Comparison of ENCODE assay signal across 1 cellular context in the genomic region with DNA sequence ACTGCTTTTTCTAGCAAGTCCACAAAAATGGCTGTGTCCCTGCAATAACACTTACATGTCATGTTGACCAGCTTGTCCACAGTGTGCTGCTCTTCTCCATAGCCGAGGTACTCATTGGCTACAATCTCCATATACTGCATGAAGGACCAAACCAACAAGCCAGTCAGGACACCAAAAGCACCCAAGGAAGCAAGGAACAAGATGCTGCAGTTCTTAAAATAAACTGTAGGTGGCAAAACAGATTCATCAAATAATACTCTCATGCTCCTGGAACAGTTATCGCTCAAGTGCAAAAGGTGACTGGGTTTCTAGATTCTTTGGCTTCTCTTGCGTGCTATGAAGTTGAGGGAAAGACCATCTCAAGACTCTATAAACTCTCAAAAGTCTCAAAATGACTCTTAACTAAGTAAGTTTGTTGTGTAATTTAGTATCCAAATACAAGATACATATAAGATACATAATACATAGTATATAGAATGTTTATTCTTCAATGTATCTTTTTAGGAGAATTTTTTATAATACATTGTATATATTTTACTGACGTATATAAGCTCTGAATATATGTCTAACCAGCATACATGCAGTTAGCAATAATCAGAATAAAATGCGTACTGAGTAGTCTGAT.
TF ChIP-seq lines count a peak whose summit lies in the region.

No MANE protein-coding gene starts in this region.

TF ChIP-seq in HepG2, 621 proteins besides CTCF, POLR2A, EP300 and RAD21 (continued from another document):
- peak; percentile 75 for TF ChIP-seq SMC3 (IDR thresholded peaks at IDR 0.05; ENCODE audit: low read length)
- TF ChIP-seq, protein P1, sequence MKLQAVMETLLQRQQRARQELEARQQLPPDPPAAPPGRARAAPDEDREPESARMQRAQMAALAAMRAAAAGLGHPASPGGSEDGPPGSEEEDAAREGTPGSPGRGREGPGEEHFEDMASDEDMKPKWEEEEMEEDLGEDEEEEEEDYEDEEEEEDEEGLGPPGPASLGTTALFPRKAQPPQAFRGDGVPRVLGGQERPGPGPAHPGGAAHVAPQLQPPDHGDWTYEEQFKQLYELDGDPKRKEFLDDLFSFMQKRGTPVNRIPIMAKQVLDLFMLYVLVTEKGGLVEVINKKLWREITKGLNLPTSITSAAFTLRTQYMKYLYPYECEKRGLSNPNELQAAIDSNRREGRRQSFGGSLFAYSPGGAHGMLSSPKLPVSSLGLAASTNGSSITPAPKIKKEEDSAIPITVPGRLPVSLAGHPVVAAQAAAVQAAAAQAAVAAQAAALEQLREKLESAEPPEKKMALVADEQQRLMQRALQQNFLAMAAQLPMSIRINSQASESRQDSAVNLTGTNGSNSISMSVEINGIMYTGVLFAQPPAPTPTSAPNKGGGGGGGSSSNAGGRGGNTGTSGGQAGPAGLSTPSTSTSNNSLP (IDR thresholded peaks at IDR 0.05; ENCODE audit: low read depth, low read length): peak; percentile 38; the same call in 1 of the 2 replicates
- peak; percentile 38; the same call in 1 of the 2 replicates for TF ChIP-seq REPIN1 (CRISPR knock-in tag; IDR thresholded peaks at IDR 0.05; ENCODE audit: borderline replicate concordance, low read depth)
- peak; percentile 43; the same call in 1 of the 2 replicates for TF ChIP-seq ELF3 (CRISPR knock-in tag; IDR thresholded peaks at IDR 0.05)
- TF ChIP-seq TCF7 (IDR thresholded peaks at IDR 0.05; ENCODE audit: low read depth): no peak
- peak; percentile 92 for TF ChIP-seq STAG1 (CRISPR knock-in tag; IDR thresholded peaks at IDR 0.05)
- TF ChIP-seq HNF4G (IDR thresholded peaks at IDR 0.05; ENCODE audit: borderline replicate concordance, low read depth, low read length): no peak
- TF ChIP-seq HNF4G (CRISPR knock-in tag; IDR thresholded peaks at IDR 0.05; ENCODE audit: borderline replicate concordance, low read depth): no peak
